Comparison of ENCODE assay signal across 1 cellular context in the genomic region with DNA sequence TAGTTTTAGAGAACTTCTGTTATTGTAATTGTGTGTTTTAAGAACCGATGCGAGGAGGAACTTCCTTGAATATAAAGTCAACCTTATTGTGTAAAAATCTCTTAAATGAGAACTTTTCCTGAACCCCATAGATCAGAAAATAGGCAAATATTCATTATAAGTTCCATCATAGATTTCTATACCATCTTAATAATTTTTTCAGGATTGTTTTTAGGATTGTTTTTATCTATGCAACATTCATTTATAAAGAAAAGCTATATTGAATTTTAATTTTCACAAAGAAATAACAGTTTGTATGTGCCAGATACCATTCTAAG.
TF ChIP-seq lines count a peak whose summit lies in the region.

No MANE protein-coding gene starts in this region.

TF ChIP-seq in IMR-90, 13 proteins besides CTCF, POLR2A, EP300 and RAD21:
- TF ChIP-seq FOS (IDR thresholded peaks at IDR 0.05; ENCODE audit: low read depth, low read length) (no peak), MAFK (IDR thresholded peaks at IDR 0.05; ENCODE audit: low read depth, low read length) (no peak), USF2 (IDR thresholded peaks at IDR 0.05; ENCODE audit: low read depth, low read length) (no peak)
